17 cellular contexts compared by ENCODE assay signal in genomic region chr19:41987141-41987860, GRCh38. TPM values are rescaled to one million over a fixed set of nuclear protein-coding genes. Genes with fewer than 3 reads are reported as not detected.
DNase-seq lines count a peak whose midpoint lies in the region; ATAC-seq, FAIRE-seq and TF ChIP-seq lines count a peak whose summit lies in the region.
"Had no signal": no experiment of that assay in that cellular context is flagged by ENCODE, and none has a peak within 500 bp of the region (broad histone marks: within the 10 kb centered on the region; RNA-seq: fewer than 3 reads in every experiment).

No MANE protein-coding gene starts in this region.

- H3K27me3 Mint-ChIP-seq in stimulated activated naive CD8-positive, alpha-beta T cell treated with anti-CD3 and anti-CD28 coated beads, Interleukin-15, amount 100 ng/mL, for 72 hours, result no peaks in the 10 kb centered on the region
- H3K27me3 Mint-ChIP-seq in natural killer cell (ENCODE audit: low read depth in 2 of 2), result no peaks in the 10 kb centered on the region
- H3K27me3 Mint-ChIP-seq: CD4-positive, CD25-positive, alpha-beta regulatory T cell had no signal

- H3K14ac ChIP-seq in neuronal stem cell (ENCODE audit: low read length), result no peak overlapping the region

- intact Hi-C loops in natural killer cell (cut with micrococcal nuclease), result no loop called here

- no peak overlapping the region for H2BK120ac ChIP-seq in neuronal stem cell (ENCODE audit: low read depth, low read length)

- H3K4me2 ChIP-seq in neuronal stem cell (ENCODE audit: insufficient read depth, low read length, poor library complexity, severe bottlenecking), result no peak overlapping the region
- H3K4me2 ChIP-seq: BLaER1 treated with 17β-estradiol and CSF1 and Interleukin-3, amounts not matched to agents 10 nM and 100 nM had no signal

- no peak overlapping the region for H4K8ac ChIP-seq in neuronal stem cell (ENCODE audit: low read depth, low read length)

- no peak for ATAC-seq in stimulated activated naive CD8-positive, alpha-beta T cell treated with anti-CD3 and anti-CD28 coated beads, Interleukin-15, amount 100 ng/mL, for 72 hours
- no peak for ATAC-seq in stimulated activated naive CD8-positive, alpha-beta T cell treated with anti-CD3 and anti-CD28 coated beads, Interleukin-15, Interleukin-2, amounts not matched to agents 100 U/mL and 50 U/mL, for 24 hours
- no peak for ATAC-seq in natural killer cell
- ATAC-seq: HCT116 had no signal

- no peak overlapping the region for H3K27ac ChIP-seq in neuronal stem cell (replicated peaks; ENCODE audit: low read length)
- H3K27ac ChIP-seq: 22Rv1; BLaER1 treated with 17β-estradiol and CSF1 and Interleukin-3, amounts not matched to agents 10 nM and 100 nM; GM23248 had no signal

- no peak overlapping the region for H3K4me3 ChIP-seq in bronchial epithelial cell (ENCODE audit: low read depth, low read length)
- no peak overlapping the region for H3K4me3 ChIP-seq in neuronal stem cell (ENCODE audit: low read length in 2 of 2)
- H3K4me3 ChIP-seq: BLaER1 treated with 17β-estradiol and CSF1 and Interleukin-3, amounts not matched to agents 10 nM and 100 nM; GM23248 had no signal

- no peak overlapping the region for H3K18ac ChIP-seq in neuronal stem cell (ENCODE audit: low read length)

- H2BK15ac ChIP-seq in neuronal stem cell (ENCODE audit: low read length), result no peak overlapping the region

- no peak overlapping the region for H2AFZ ChIP-seq in neuronal stem cell (ENCODE audit: low read length)
- H2AFZ ChIP-seq: GM23248 had no signal

- peak; percentile 94 for FAIRE-seq in bronchial epithelial cell (lab: Jason Lieb, UNC)
- FAIRE-seq: GM12891, H54 had no signal

- no peaks in the 10 kb centered on the region for H3K4me1 Mint-ChIP-seq in stimulated activated naive CD8-positive, alpha-beta T cell treated with anti-CD3 and anti-CD28 coated beads, Interleukin-15, amount 100 ng/mL, for 72 hours
- H3K4me1 Mint-ChIP-seq in natural killer cell, result peaks cover 0 to under 1% of the 10 kb centered on the region in 2 donors
- H3K4me1 Mint-ChIP-seq: CD4-positive, CD25-positive, alpha-beta regulatory T cell had no signal

- H3K9me3 Mint-ChIP-seq in stimulated activated naive CD8-positive, alpha-beta T cell treated with anti-CD3 and anti-CD28 coated beads, Interleukin-15, amount 100 ng/mL, for 72 hours, result no peaks in the 10 kb centered on the region
- H3K9me3 Mint-ChIP-seq in natural killer cell, result no peaks in the 10 kb centered on the region
- H3K9me3 Mint-ChIP-seq: CD4-positive, CD25-positive, alpha-beta regulatory T cell had no signal

- no CpG with 5 or more reads among the region's 10 CpGs for WGBS in neuronal stem cell (ENCODE audit: extremely low coverage in 2 of 2, insufficient read length in 2 of 2, insufficient replicate concordance in 1 of 2), 2 donors

- no peak overlapping the region for H2BK12ac ChIP-seq in neuronal stem cell (ENCODE audit: low read length)

- no peaks in the 10 kb centered on the region for H3K9me3 ChIP-seq in neuronal stem cell (replicated peaks in 1 of 2; ENCODE audit: control insufficient read depth in 2 of 2, insufficient read depth in 1 of 2, low read depth in 1 of 2, low read length in 2 of 2)
- H3K9me3 ChIP-seq: BLaER1 treated with 17β-estradiol and CSF1 and Interleukin-3, amounts not matched to agents 10 nM and 100 nM had no signal

- H3K4me3 Mint-ChIP-seq in stimulated activated naive CD8-positive, alpha-beta T cell treated with anti-CD3 and anti-CD28 coated beads, Interleukin-15, amount 100 ng/mL, for 72 hours, result no peak overlapping the region
- no peak overlapping the region for H3K4me3 Mint-ChIP-seq in natural killer cell
- H3K4me3 Mint-ChIP-seq: CD4-positive, CD25-positive, alpha-beta regulatory T cell had no signal

- no peak overlapping the region for H3K4ac ChIP-seq in neuronal stem cell (ENCODE audit: low read length)

- peak overlapping the region; percentile 77 for H3K9ac ChIP-seq in neuronal stem cell (ENCODE audit: low read depth, low read length, poor library complexity)
- H3K9ac ChIP-seq: BLaER1 treated with 17β-estradiol and CSF1 and Interleukin-3, amounts not matched to agents 10 nM and 100 nM; GM23248 had no signal

- H3K79me1 ChIP-seq in neuronal stem cell (ENCODE audit: low read depth, low read length), result no peaks in the 10 kb centered on the region

- no peak for TF ChIP-seq CTCF in bronchial epithelial cell (IDR thresholded peaks at IDR 0.05; ENCODE audit: insufficient read depth, low read length, severe bottlenecking)
- TF ChIP-seq CTCF in natural killer cell (IDR thresholded peaks at IDR 0.05), result no peak

- no peaks in the 10 kb centered on the region for H3K36me3 ChIP-seq in bronchial epithelial cell (ENCODE audit: control insufficient read depth, insufficient read depth, low read length)
- H3K36me3 ChIP-seq in neuronal stem cell (replicated peaks in 1 of 2; ENCODE audit: control insufficient read depth in 2 of 2, insufficient read depth in 2 of 2, low read length in 2 of 2), result peaks cover 4 to 11% of the 10 kb centered on the region in 2 donors

- H3K36me3 Mint-ChIP-seq in natural killer cell, result no peaks in the 10 kb centered on the region

- no peak overlapping the region for H4K91ac ChIP-seq in neuronal stem cell (ENCODE audit: low read depth, low read length, poor library complexity)

- peak overlapping the region; percentile 60 to 61 for H3K27ac Mint-ChIP-seq in stimulated activated naive CD8-positive, alpha-beta T cell treated with anti-CD3 and anti-CD28 coated beads, Interleukin-15, amount 100 ng/mL, for 72 hours
- no peak overlapping the region for H3K27ac Mint-ChIP-seq in natural killer cell

- DNase-seq in stimulated activated naive CD8-positive, alpha-beta T cell treated with anti-CD3 and anti-CD28 coated beads, Interleukin-15, amount 100 ng/mL, for 72 hours, result no peak
- no peak for DNase-seq in stimulated activated naive CD8-positive, alpha-beta T cell treated with anti-CD3 and anti-CD28 coated beads, Interleukin-15, Interleukin-2, amounts not matched to agents 100 U/mL and 50 U/mL, for 24 hours
- DNase-seq in bronchial epithelial cell (ENCODE audit: low read depth) (no peak), neuronal stem cell (ENCODE audit: low spot score) (no peak), ecto neural progenitor cell (ENCODE audit: low spot score) (no peak), natural killer cell (no peak), SKM-1 treated with dmso at 0.1 percent for 144 hours (lab: John Stamatoyannopoulos, UW; ENCODE audit: unreplicated experiment) (no peak)
- DNase-seq: ACHN; CD4-positive, CD25-positive, alpha-beta regulatory T cell; DMS53; GM23248 had no signal

- no peak overlapping the region for H3K23ac ChIP-seq in neuronal stem cell (ENCODE audit: low read depth, low read length, poor library complexity)

- H2AK5ac ChIP-seq in neuronal stem cell (ENCODE audit: low read depth, low read length), result no peak overlapping the region

- H3K27me3 ChIP-seq in bronchial epithelial cell (ENCODE audit: control insufficient read depth, insufficient read depth, low read length), result peaks cover 5% of the 10 kb centered on the region
- no peaks in the 10 kb centered on the region for H3K27me3 ChIP-seq in neuronal stem cell (ENCODE audit: control insufficient read depth in 3 of 3, insufficient read depth in 3 of 3, low read depth in 1 of 3, low read length in 3 of 3)
- H3K27me3 ChIP-seq: BLaER1 treated with 17β-estradiol and CSF1 and Interleukin-3, amounts not matched to agents 10 nM and 100 nM had no signal

- H2BK5ac ChIP-seq in neuronal stem cell (ENCODE audit: low read length), result no peak overlapping the region

- peaks cover 0 to under 1% of the 10 kb centered on the region in 2 donors for H3K4me1 ChIP-seq in neuronal stem cell (ENCODE audit: control insufficient read depth in 2 of 2, insufficient read depth in 1 of 2, low read depth in 1 of 2, low read length in 2 of 2)

RNA-seq across cellular contexts. Expression of gene ATP1A3, which starts 6.7 kb away (rescaled TPM):
- total RNA-seq in bronchial epithelial cell, result 0.13 TPM in 1 of 2 replicates, not detected in the other
- polyA plus RNA-seq in neuronal stem cell (2013, experiment 1 of 2), result 2.5 TPM
- polyA plus RNA-seq in neuronal stem cell (2013, experiment 2 of 2), result 2.6 TPM
- total RNA-seq in natural killer cell, result 10 to 100 TPM; 13.5 to 18.2 (median 14.0) TPM

RNA-seq across cellular contexts. Expression of gene RABAC1, which starts 28.2 kb away (rescaled TPM):
- total RNA-seq in bronchial epithelial cell, result 96.6 and 98.4 TPM in 2 replicates
- polyA plus RNA-seq in neuronal stem cell (2013, experiment 1 of 2), result 83.3 TPM
- 90.0 TPM for polyA plus RNA-seq in neuronal stem cell (2013, experiment 2 of 2)
- 10 to 100 TPM; 76.8 to 100.0 (median 78.4) TPM for total RNA-seq in natural killer cell

RNA-seq across cellular contexts. Expression of gene ERFL, which starts 59.1 kb away (rescaled TPM):
- total RNA-seq in bronchial epithelial cell, result under 0.01 TPM in 2 replicates
- 0.47 TPM for polyA plus RNA-seq in neuronal stem cell (2013, experiment 1 of 2)
- polyA plus RNA-seq in neuronal stem cell (2013, experiment 2 of 2), result 0.44 TPM
- total RNA-seq in natural killer cell, result 1 to 10 TPM; 1.1 to 2.1 (median 1.5) TPM
- total RNA-seq: G401, GM23248 had no signal
- polyA plus RNA-seq: CD4-positive, CD25-positive, alpha-beta regulatory T cell; GM23248 had no signal

Comparison
In these comparisons a context has a peak if more than half of its experiments do, and no peak if none do; other contexts are left out.
1. H3K27ac Mint-ChIP-seq: peak in stimulated activated naive CD8-positive, alpha-beta T cell treated with anti-CD3 and anti-CD28 coated beads, Interleukin-15, amount 100 ng/mL, for 72 hours (2 of 2); none in natural killer cell (0 of 2).
2. RNA of gene ATP1A3, which starts 6.7 kb away (total RNA-seq): 13.5 to 18.2 TPM in natural killer cell; 0.13 TPM in bronchial epithelial cell; every median in the first group is over 10 times any median in the second.